In genomic region chr7:116953727-116954442, GRCh38 we compare ENCODE assay signal across 8 cellular contexts.
DNase-seq lines count a peak whose midpoint lies in the region; ATAC-seq and TF ChIP-seq lines count a peak whose summit lies in the region.

No MANE protein-coding gene starts in this region.

- H3K36me3 Mint-ChIP-seq in T-helper 2 cell treated with Interferon-gamma antibody and Interleukin-4, amounts not matched to agents 5 μg/mL and 100 μg/mL, for 36 hours (ENCODE audit: low read depth): peaks cover 2% of the 10 kb centered on the region

- peaks cover 22% of the 10 kb centered on the region for H3K4me1 Mint-ChIP-seq in T-helper 2 cell treated with Interferon-gamma antibody and Interleukin-4, amounts not matched to agents 5 μg/mL and 100 μg/mL, for 36 hours (ENCODE audit: low read depth)

- H3K9me3 Mint-ChIP-seq in T-helper 2 cell treated with Interferon-gamma antibody and Interleukin-4, amounts not matched to agents 5 μg/mL and 100 μg/mL, for 36 hours: no peaks in the 10 kb centered on the region

- POLR2A ChIA-PET in HEK293T (lab: Yijun Ruan, JAX): interaction anchor here (0.8 to 1.9 kb wide), 11 partner anchors 11 to 172 kb away, joined by 3 to 6 read pairs (median 4); no protein-coding TSS in a partner anchor

- H3K4me3 Mint-ChIP-seq in T-helper 2 cell treated with Interferon-gamma antibody and Interleukin-4, amounts not matched to agents 5 μg/mL and 100 μg/mL, for 36 hours: peak overlapping the region; percentile 90

- ATAC-seq in activated CD4-positive, CD25-positive, alpha-beta regulatory T cell treated with anti-CD3 and anti-CD28 coated beads, Interleukin-2, amount 50 U/mL, for 24 hours: peak; percentile 59 to 63

- peaks cover 6% of the 10 kb centered on the region for H3K27me3 Mint-ChIP-seq in T-helper 2 cell treated with Interferon-gamma antibody and Interleukin-4, amounts not matched to agents 5 μg/mL and 100 μg/mL, for 36 hours (ENCODE audit: low read depth)

- peak overlapping the region; percentile 86 for H3K27ac Mint-ChIP-seq in T-helper 2 cell treated with Interferon-gamma antibody and Interleukin-4, amounts not matched to agents 5 μg/mL and 100 μg/mL, for 36 hours

- no peak for DNase-seq in activated CD4-positive, CD25-positive, alpha-beta regulatory T cell treated with anti-CD3 and anti-CD28 coated beads, Interleukin-2, amount 50 U/mL, for 72 hours
- DNase-seq in HEK293T (ENCODE audit: extremely low spot score): peak; percentile 65
- DNase-seq in NCI-H1092 treated with DMSO at 0.1 percent for 48 hours (lab: John Stamatoyannopoulos, UW): peak; percentile 85
- DNase-seq in T-helper 2 cell treated with Interferon-gamma antibody and Interleukin-4, amounts not matched to agents 5 μg/mL and 100 μg/mL, for 36 hours (ENCODE audit: low spot score): peak; percentile 56
- DNase-seq in cerebellar cortex (ENCODE audit: low spot score): peak; percentile 79
- peak; percentile 83 for DNase-seq in islet precursor cell
- DNase-seq in smooth muscle cell of the brain vasculature (ENCODE audit: low read depth, low spot score): peak; percentile 57

- CTCF ChIA-PET in HEK293T (lab: Yijun Ruan, JAX): interaction anchor here (0.8 to 1.4 kb wide), 2 partner anchors 16 to 23 kb away, joined by 3 to 5 read pairs; no protein-coding TSS in a partner anchor

TF ChIP-seq in HEK293T, 16 proteins besides CTCF, POLR2A, EP300 and RAD21:
- no peak for TF ChIP-seq FOXA1 (IDR thresholded peaks at IDR 0.05)
- 0 out of 2 replicates have a peak, but pooled peaks have one; percentile 38 for TF ChIP-seq LEF1 (IDR thresholded peaks at IDR 0.05; ENCODE audit: borderline replicate concordance)
